In genomic region chr12:1552171-1552570, GRCh38 we compare ENCODE assay signal across 15 cellular contexts.
"Had no signal": no experiment of that assay in that cellular context is flagged by ENCODE, and none has a peak within 500 bp of the region (broad histone marks: within the 10 kb centered on the region; RNA-seq: fewer than 3 reads in every experiment).

No MANE protein-coding gene starts in this region.

- H3K36me3 Mint-ChIP-seq: naive thymus-derived CD8-positive, alpha-beta T cell had no signal

- H3K4me3 Mint-ChIP-seq: activated CD8-positive, alpha-beta T cell treated with anti-CD3 and anti-CD28 coated beads, Interleukin-2, amount 10 ng/mL, durations not matched to agents 7 days and 5 days; activated T-helper 1 cell treated with anti-CD3 and anti-CD28 coated beads, Interleukin-12 subunit alpha, Interleukin-12 subunit beta, Interleukin-2, Interleukin-4 antibody, amounts not matched to agents 30 ng/mL and 10 ng/mL and 1 ng/mL, durations not matched to agents 14 hours and 24 hours and 36 hours; central memory CD8-positive, alpha-beta T cell; naive thymus-derived CD8-positive, alpha-beta T cell; stimulated activated naive CD8-positive, alpha-beta T cell treated with anti-CD3 and anti-CD28 coated beads, Interleukin-15, Interleukin-2, amounts not matched to agents 100 ng/mL and 50 ng/mL, for 24 hours; T-helper 2 cell treated with Interferon-gamma antibody and Interleukin-4, amounts not matched to agents 5 μg/mL and 100 μg/mL, for 36 hours had no signal

- H3K27ac ChIP-seq: adrenal gland, testis had no signal

- H3K4me1 Mint-ChIP-seq: central memory CD8-positive, alpha-beta T cell; naive thymus-derived CD8-positive, alpha-beta T cell had no signal

- DNase-seq: activated CD8-positive, alpha-beta memory T cell treated with anti-CD3 and anti-CD28 coated beads, Interleukin-2, amount 50 U/mL, for 48 hours; activated CD8-positive, alpha-beta T cell treated with anti-CD3 and anti-CD28 coated beads, Interleukin-2, amount 10 ng/mL, durations not matched to agents 7 days and 5 days; activated naive CD4-positive, alpha-beta T cell treated with anti-CD3 and anti-CD28 coated beads, Interleukin-2, amount 50 U/mL, for 16 hours; adrenal gland; dermis blood vessel endothelial cell; erythroblast; glutamatergic neuron; mucosa of descending colon; naive thymus-derived CD8-positive, alpha-beta T cell; stimulated activated CD4-positive, alpha-beta T cell treated with anti-CD3 and anti-CD28 coated beads, Interleukin-2, amount 100 ng/mL, for 48 hours; testis had no signal

- H3K9me3 Mint-ChIP-seq: central memory CD8-positive, alpha-beta T cell; naive thymus-derived CD8-positive, alpha-beta T cell had no signal

- H3K9me3 ChIP-seq: adrenal gland, mucosa of descending colon, testis had no signal

- H3K27me3 ChIP-seq: adrenal gland, testis had no signal

- H3K27ac Mint-ChIP-seq: activated CD8-positive, alpha-beta T cell treated with anti-CD3 and anti-CD28 coated beads, Interleukin-2, amount 10 ng/mL, durations not matched to agents 7 days and 5 days; activated T-helper 1 cell treated with anti-CD3 and anti-CD28 coated beads, Interleukin-12 subunit alpha, Interleukin-12 subunit beta, Interleukin-2, Interleukin-4 antibody, amounts not matched to agents 30 ng/mL and 10 ng/mL and 1 ng/mL, durations not matched to agents 14 hours and 24 hours and 36 hours; stimulated activated naive CD8-positive, alpha-beta T cell treated with anti-CD3 and anti-CD28 coated beads, Interleukin-15, Interleukin-2, amounts not matched to agents 100 ng/mL and 50 ng/mL, for 24 hours; T-helper 2 cell treated with Interferon-gamma antibody and Interleukin-4, amounts not matched to agents 5 μg/mL and 100 μg/mL, for 36 hours had no signal

- H3K4me3 ChIP-seq: adrenal gland, mucosa of descending colon, testis had no signal
